Comparison of ENCODE assay signal across 17 cellular contexts in genomic region chr9:86632537-86632936, GRCh38.
DNase-seq lines count a peak whose midpoint lies in the region; ATAC-seq and TF ChIP-seq lines count a peak whose summit lies in the region.
"Had no signal": no experiment of that assay in that cellular context is flagged by ENCODE, and none has a peak within 500 bp of the region (broad histone marks: within the 10 kb centered on the region; RNA-seq: fewer than 3 reads in every experiment).

No MANE protein-coding gene starts in this region.

- intact Hi-C loops in left ventricle myocardium inferior (cut with micrococcal nuclease) (no loop called here), heart right ventricle (cut with DNase I) (loop anchor here in 4 of 10 donors (10.0 kb wide), 2 partner anchors 148 to 692 kb away; no protein-coding TSS in a partner anchor), left ventricle myocardium superior (cut with micrococcal nuclease) (no loop called here), aorta (cut with DNase I) (loop anchor here in 1 of 2 donors (10.0 kb wide), 2 partner anchors 312 to 692 kb away; partner anchors contain the start of gene GAS1), colonic mucosa (cut with DNase I) (no loop called here)

- H3K14ac ChIP-seq in neuronal stem cell (ENCODE audit: low read length), result no peak overlapping the region

- 89 to 92% methylated on average over 4 of the region's 4 CpGs for WGBS in heart right ventricle, 2 donors
- WGBS in neuronal stem cell (ENCODE audit: extremely low coverage in 2 of 2, insufficient read length in 2 of 2, insufficient replicate concordance in 1 of 2), 2 donors, result no CpG with 5 or more reads among the region's 4 CpGs
- WGBS in aorta, 2 donors, result 97% methylated on average over 4 of the region's 4 CpGs

- H2BK15ac ChIP-seq in neuronal stem cell (ENCODE audit: low read length), result no peak overlapping the region

- DNase-seq in left ventricle myocardium inferior, result peak; percentile 20
- DNase-seq in heart right ventricle, result no peak
- DNase-seq in left ventricle myocardium superior, result no peak
- no peak for DNase-seq in neuronal stem cell (ENCODE audit: low spot score)
- DNase-seq in aorta, result no peak
- no peak for DNase-seq in colonic mucosa
- DNase-seq in NCI-H1436 (lab: John Stamatoyannopoulos, UW), result no peak
- no peak for DNase-seq in NCI-H748 (lab: John Stamatoyannopoulos, UW; ENCODE audit: unreplicated experiment)
- DNase-seq: AML-193; CD4-positive, alpha-beta T cell; DMS153; DMS79; GDM1; GM23248; HCEC 1CT; IMR-90 had no signal

- H3K79me1 ChIP-seq in neuronal stem cell (ENCODE audit: low read depth, low read length), result no peaks in the 10 kb centered on the region

- no peaks in the 10 kb centered on the region for H3K36me3 ChIP-seq in left ventricle myocardium inferior
- H3K36me3 ChIP-seq in heart right ventricle, result no peaks in the 10 kb centered on the region
- H3K36me3 ChIP-seq in neuronal stem cell (replicated peaks in 1 of 2; ENCODE audit: control insufficient read depth in 2 of 2, insufficient read depth in 2 of 2, low read length in 2 of 2), result no peaks in the 10 kb centered on the region
- H3K36me3 ChIP-seq in aorta (ENCODE audit: control insufficient read depth in 1 of 2, insufficient read depth in 2 of 2, low read length in 1 of 2), result no peaks in the 10 kb centered on the region
- no peaks in the 10 kb centered on the region for H3K36me3 ChIP-seq in colonic mucosa

- H3K9me3 ChIP-seq in left ventricle myocardium inferior (replicated peaks) (peaks cover 3% of the 10 kb centered on the region), heart right ventricle (peaks cover 0 to 14% (median 0%) of the 10 kb centered on the region in 11 donors), neuronal stem cell (replicated peaks in 1 of 2; ENCODE audit: control insufficient read depth in 2 of 2, insufficient read depth in 1 of 2, low read depth in 1 of 2, low read length in 2 of 2) (peaks cover 0 to 2% of the 10 kb centered on the region in 2 donors), aorta (ENCODE audit: control insufficient read depth, low read length) (no peaks in the 10 kb centered on the region), colonic mucosa (no peaks in the 10 kb centered on the region)

- no peak overlapping the region for H4K8ac ChIP-seq in neuronal stem cell (ENCODE audit: low read depth, low read length)

- TF ChIP-seq CTCF in left ventricle myocardium inferior (IDR thresholded peaks at IDR 0.05; ENCODE audit: borderline replicate concordance), result no peak
- TF ChIP-seq CTCF in heart right ventricle (IDR thresholded peaks at IDR 0.05), result no peak
- TF ChIP-seq CTCF in colonic mucosa (IDR thresholded peaks at IDR 0.05), result no peak

- no peak overlapping the region for H2BK120ac ChIP-seq in neuronal stem cell (ENCODE audit: low read depth, low read length)

- H2BK12ac ChIP-seq in neuronal stem cell (ENCODE audit: low read length), result no peak overlapping the region

- H3K27me3 ChIP-seq in left ventricle myocardium inferior (ENCODE audit: low read depth), result peaks cover 29% of the 10 kb centered on the region
- peaks cover 0 to 13% (median 4%) of the 10 kb centered on the region in 7 donors for H3K27me3 ChIP-seq in heart right ventricle
- no peaks in the 10 kb centered on the region for H3K27me3 ChIP-seq in neuronal stem cell (ENCODE audit: control insufficient read depth in 3 of 3, insufficient read depth in 3 of 3, low read depth in 1 of 3, low read length in 3 of 3)
- H3K27me3 ChIP-seq in aorta (ENCODE audit: control insufficient read depth in 1 of 2, insufficient read depth in 2 of 2, low read length in 1 of 2), result no peaks in the 10 kb centered on the region
- H3K27me3 ChIP-seq in colonic mucosa, result no peaks in the 10 kb centered on the region

- H3K4me2 ChIP-seq in neuronal stem cell (ENCODE audit: insufficient read depth, low read length, poor library complexity, severe bottlenecking), result no peak overlapping the region

- peak overlapping the region; percentile 78 for H3K18ac ChIP-seq in neuronal stem cell (ENCODE audit: low read length)

- ATAC-seq in heart right ventricle (no peak), left ventricle myocardium superior (peak; percentile 66), aorta (ENCODE audit: low FRiP score) (peak; percentile 41)

- H3K4me1 ChIP-seq in left ventricle myocardium inferior (no peaks in the 10 kb centered on the region), heart right ventricle (peaks cover 0 to under 1% (median 0%) of the 10 kb centered on the region in 9 donors), neuronal stem cell (ENCODE audit: control insufficient read depth in 2 of 2, insufficient read depth in 1 of 2, low read depth in 1 of 2, low read length in 2 of 2) (peaks cover 2 to 6% of the 10 kb centered on the region in 2 donors), aorta (ENCODE audit: control insufficient read depth in 1 of 2, insufficient read depth in 2 of 2, low read length in 2 of 2) (no peaks in the 10 kb centered on the region), colonic mucosa (no peaks in the 10 kb centered on the region)

- H3K9ac ChIP-seq in neuronal stem cell (ENCODE audit: low read depth, low read length, poor library complexity), result no peak overlapping the region
- no peak overlapping the region for H3K9ac ChIP-seq in colonic mucosa (ENCODE audit: low read depth in 2 of 2, low read length in 2 of 2)
- H3K9ac ChIP-seq: GM23248 had no signal

- no peak overlapping the region for H3K23ac ChIP-seq in neuronal stem cell (ENCODE audit: low read depth, low read length, poor library complexity)

- no peak overlapping the region for H2AK5ac ChIP-seq in neuronal stem cell (ENCODE audit: low read depth, low read length)

- no peak overlapping the region for H3K4ac ChIP-seq in neuronal stem cell (ENCODE audit: low read length)

- H2BK5ac ChIP-seq in neuronal stem cell (ENCODE audit: low read length), result no peak overlapping the region

- H3K4me3 ChIP-seq in left ventricle myocardium inferior (no peak overlapping the region), heart right ventricle (no peak overlapping the region), neuronal stem cell (ENCODE audit: low read length in 2 of 2) (no peak overlapping the region), aorta (ENCODE audit: low read length in 2 of 2) (no peak overlapping the region), colonic mucosa (no peak overlapping the region)
- H3K4me3 ChIP-seq: GM23248 had no signal

- H2AFZ ChIP-seq in neuronal stem cell (ENCODE audit: low read length), result no peak overlapping the region
- H2AFZ ChIP-seq: GM23248 had no signal

- no peak overlapping the region for H4K91ac ChIP-seq in neuronal stem cell (ENCODE audit: low read depth, low read length, poor library complexity)

- H3K27ac ChIP-seq in left ventricle myocardium inferior (replicated peaks), result no peak overlapping the region
- no peak overlapping the region for H3K27ac ChIP-seq in heart right ventricle
- no peak overlapping the region for H3K27ac ChIP-seq in neuronal stem cell (replicated peaks; ENCODE audit: low read length)
- H3K27ac ChIP-seq in aorta (ENCODE audit: low read depth in 1 of 2, low read length in 2 of 2), result no peak overlapping the region
- H3K27ac ChIP-seq in colonic mucosa, result no peak overlapping the region
- H3K27ac ChIP-seq: C4-2B, GM23248 had no signal

Comparison
In these comparisons a context has a peak if more than half of its experiments do, and no peak if none do; other contexts are left out.
1. ATAC-seq: peak in left ventricle myocardium superior (single experiment) and aorta (single experiment); none in heart right ventricle (0 of 8).